8 cellular contexts compared by ENCODE assay signal in the genomic region with DNA sequence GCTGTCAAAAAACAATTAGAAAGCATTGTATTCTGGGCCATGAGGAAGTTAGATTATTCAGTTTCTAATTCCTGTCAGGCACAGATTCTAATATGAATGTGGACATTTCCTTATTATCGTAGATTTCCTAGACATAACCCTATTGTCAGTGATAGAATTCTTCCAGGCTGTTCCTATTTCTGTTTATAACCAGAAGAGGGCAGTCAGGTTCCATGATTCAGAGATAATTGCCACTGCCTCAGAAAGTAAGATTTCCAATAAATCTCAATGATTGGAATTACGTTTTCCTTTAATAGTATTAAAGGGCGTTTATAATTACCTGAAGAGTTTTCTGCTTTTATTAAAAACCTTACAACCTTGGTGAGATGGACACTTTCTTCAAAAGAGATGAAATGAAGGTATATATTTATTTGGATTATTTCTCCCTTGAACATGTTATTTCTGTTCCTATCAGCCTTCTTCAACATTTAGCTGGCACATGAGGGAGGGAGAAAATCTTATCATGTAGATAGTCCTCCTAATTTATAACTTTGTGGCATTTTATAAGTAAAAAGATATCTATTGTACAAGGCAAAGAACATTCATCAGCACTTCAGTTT.
A peak's percentile ranks its signal among the peaks of the same experiment; 100 is the strongest.
DNase-seq lines count a peak whose midpoint lies in the region; ATAC-seq, FAIRE-seq and TF ChIP-seq lines count a peak whose summit lies in the region.

No MANE protein-coding gene starts in this region.

- intact Hi-C loops in upper lobe of right lung (cut with DNase I): no loop called here

- no peaks in the 10 kb centered on the region for H3K36me3 ChIP-seq in upper lobe of right lung

- CTCF ChIA-PET in A549 (lab: Yijun Ruan, JAX): interaction anchor here (0.7 to 2.6 kb wide), 20 partner anchors 9 to 1684 kb away, joined by 3 to 19 read pairs (median 3); no protein-coding TSS in a partner anchor

- no peak overlapping the region for H3K4me3 ChIP-seq in A549
- no peak overlapping the region for H3K4me3 ChIP-seq in GM12875 (ENCODE audit: low read depth, low read length)
- H3K4me3 ChIP-seq in astrocyte of the cerebellum (ENCODE audit: low read depth, low read length): no peak overlapping the region
- no peak overlapping the region for H3K4me3 ChIP-seq in upper lobe of right lung

- DNase-seq in A549 (ENCODE audit: low read depth in 1 of 2, low spot score in 1 of 2) (peak; percentile 38 to 39), NCI-H128 (lab: John Stamatoyannopoulos, UW; ENCODE audit: unreplicated experiment) (peak; percentile 0), astrocyte of the cerebellum (ENCODE audit: low read depth) (peak; percentile 39), upper lobe of right lung (no peak), nucleus accumbens (lab: John Stamatoyannopoulos, UW) (no peak)

- no peak for TF ChIP-seq POLR2A in A549 (IDR thresholded peaks at IDR 0.05; ENCODE audit: low read length)

- ATAC-seq in A549 (peak in 1 of 2 experiments; percentile 80; a peak in 3 of 6 replicates), upper lobe of right lung (peak; percentile 45), HG02678 (IDR thresholded peaks at IDR 0.05; ENCODE audit: unreplicated experiment) (no peak)

- POLR2A ChIA-PET in A549 (lab: Yijun Ruan, JAX): no interaction called here

- peaks cover 3% of the 10 kb centered on the region for H3K27me3 ChIP-seq in upper lobe of right lung

- TF ChIP-seq CTCF in A549 (IDR thresholded peaks at IDR 0.05): peak; percentile 87
- peak; percentile 37; the same call in 1 of the 2 replicates for TF ChIP-seq CTCF in GM12875 (IDR thresholded peaks at IDR 0.05; ENCODE audit: borderline replicate concordance, insufficient read depth, low read depth, low read length)
- peak; percentile 57 for TF ChIP-seq CTCF in astrocyte of the cerebellum (IDR thresholded peaks at IDR 0.05; ENCODE audit: low read depth, low read length, missing control alignments)
- TF ChIP-seq CTCF in upper lobe of right lung (IDR thresholded peaks at IDR 0.05): peak; percentile 78

- 5% methylated on average over 3 of the region's 3 CpGs for WGBS in A549 (ENCODE audit: missing lambda C conversion rate)

- H3K27ac ChIP-seq in A549: no peak overlapping the region
- no peak overlapping the region for H3K27ac ChIP-seq in upper lobe of right lung

- FAIRE-seq in A549 (lab: Jason Lieb, UNC): peak; percentile 61
- peak; percentile 68 for FAIRE-seq in islet of Langerhans (lab: Jason Lieb, UNC)

- no peak for TF ChIP-seq EP300 in A549 (IDR thresholded peaks at IDR 0.05)

- peak; percentile 86 to 89 for TF ChIP-seq RAD21 in A549 (conservative IDR thresholded peaks at IDR 0.05 in 1 of 2, IDR thresholded peaks at IDR 0.05 in 1 of 2)

- no peaks in the 10 kb centered on the region for H3K4me1 ChIP-seq in A549
- H3K4me1 ChIP-seq in upper lobe of right lung: no peaks in the 10 kb centered on the region

- in situ Hi-C loops in astrocyte of the cerebellum (cut with HindIII; ENCODE audit: low sequenced_read_pairs): loop anchor here (25.0 kb wide), 1 partner anchor 1667 kb away; the partner anchor contains the start of gene NR2F2

- H3K4me2 ChIP-seq in A549: no peak overlapping the region

- H3K9me3 ChIP-seq in A549 (no peaks in the 10 kb centered on the region), upper lobe of right lung (no peaks in the 10 kb centered on the region)

TF ChIP-seq in A549, 52 proteins besides CTCF, POLR2A, EP300 and RAD21:
- TF ChIP-seq MAZ (IDR thresholded peaks at IDR 0.05; ENCODE audit: borderline replicate concordance, low read depth, low read length): no peak
- TF ChIP-seq NFE2L2 (conservative IDR thresholded peaks at IDR 0.05; ENCODE audit: low read length): no peak
- no peak for TF ChIP-seq MYC (IDR thresholded peaks at IDR 0.05; ENCODE audit: borderline replicate concordance, low read length)
- no peak for TF ChIP-seq ZFP36 (IDR thresholded peaks at IDR 0.05; ENCODE audit: borderline replicate concordance, partially characterized antibody)
- peak; percentile 75 for TF ChIP-seq SMC3 (IDR thresholded peaks at IDR 0.05)
- no peak for TF ChIP-seq HMGXB4 (CRISPR knock-in tag; IDR thresholded peaks at IDR 0.05; ENCODE audit: borderline replicate concordance)
TF ChIP-seq in A549: peak in this region for 1.

Comparison
In these comparisons a context has a peak if more than half of its experiments do, and no peak if none do; other contexts are left out.
1. DNase-seq: peak in A549 (2 of 2), NCI-H128 (single experiment) and astrocyte of the cerebellum (single experiment); none in upper lobe of right lung (single experiment) and nucleus accumbens (0 of 56).
2. CTCF ChIP-seq: peak in every context shown above with its lines; median percentile 87 in A549; 78 in upper lobe of right lung; 57 in astrocyte of the cerebellum; 37 in GM12875.